ENCODE assay signal across 8 cellular contexts in genomic region chr1:192580351-192580962, GRCh38. TPM values are rescaled to one million over a fixed set of nuclear protein-coding genes. Genes with fewer than 3 reads are reported as not detected.
DNase-seq lines count a peak whose midpoint lies in the region; ATAC-seq and TF ChIP-seq lines count a peak whose summit lies in the region.

No MANE protein-coding gene starts in this region.

- POLR2A ChIA-PET in activated naive CD8-positive, alpha-beta T cell treated with anti-CD3 and anti-CD28 coated beads, Interleukin-2, amount 10 ng/mL, durations not matched to agents 7 days and 5 days (lab: Charles Lee) = no interaction called here

- peaks cover 29% of the 10 kb centered on the region for H3K36me3 Mint-ChIP-seq in activated CD4-positive, alpha-beta T cell treated with anti-CD3 and anti-CD28 coated beads, Interleukin-2, amount 10 ng/mL, durations not matched to agents 24 days and 14 days (ENCODE audit: low read depth)
- H3K36me3 Mint-ChIP-seq in activated naive CD8-positive, alpha-beta T cell treated with anti-CD3 and anti-CD28 coated beads, Interleukin-2, amount 10 ng/mL, durations not matched to agents 7 days and 5 days = peaks cover 11% of the 10 kb centered on the region
- no peaks in the 10 kb centered on the region for H3K36me3 Mint-ChIP-seq in type B pancreatic cell

- DNase-seq in activated CD4-positive, alpha-beta T cell treated with anti-CD3 and anti-CD28 coated beads, Interleukin-2, amount 10 ng/mL, durations not matched to agents 24 days and 14 days = peak; percentile 78
- no peak for DNase-seq in activated CD4-positive, alpha-beta T cell treated with anti-CD3 and anti-CD28 coated beads, Interleukin-2, amount 50 U/mL, for 48 hours
- DNase-seq in activated naive CD8-positive, alpha-beta T cell treated with anti-CD3 and anti-CD28 coated beads, Interleukin-2, amount 10 ng/mL, durations not matched to agents 7 days and 5 days = no peak
- DNase-seq in iPS-NIHi11 (ENCODE audit: low spot score) (peak; percentile 13), type B pancreatic cell (ENCODE audit: extremely low spot score, unreplicated experiment) (no peak), NCI-H128 (lab: John Stamatoyannopoulos, UW; ENCODE audit: unreplicated experiment) (no peak)

- peak overlapping the region; percentile 19 for H3K4me3 Mint-ChIP-seq in activated CD4-positive, alpha-beta T cell treated with anti-CD3 and anti-CD28 coated beads, Interleukin-2, amount 10 ng/mL, durations not matched to agents 24 days and 14 days
- no peak overlapping the region for H3K4me3 Mint-ChIP-seq in activated naive CD8-positive, alpha-beta T cell treated with anti-CD3 and anti-CD28 coated beads, Interleukin-2, amount 10 ng/mL, durations not matched to agents 7 days and 5 days
- no peak overlapping the region for H3K4me3 Mint-ChIP-seq in type B pancreatic cell

- peaks cover 37% of the 10 kb centered on the region for H3K4me1 Mint-ChIP-seq in activated CD4-positive, alpha-beta T cell treated with anti-CD3 and anti-CD28 coated beads, Interleukin-2, amount 10 ng/mL, durations not matched to agents 24 days and 14 days
- peaks cover 14% of the 10 kb centered on the region for H3K4me1 Mint-ChIP-seq in activated naive CD8-positive, alpha-beta T cell treated with anti-CD3 and anti-CD28 coated beads, Interleukin-2, amount 10 ng/mL, durations not matched to agents 7 days and 5 days
- peaks cover 11% of the 10 kb centered on the region for H3K4me1 Mint-ChIP-seq in type B pancreatic cell (ENCODE audit: unreplicated experiment)

- peak; percentile 67; the same call in 1 of the 2 replicates for TF ChIP-seq CTCF in LNCAP (IDR thresholded peaks at IDR 0.05)
- peak; percentile 27 for TF ChIP-seq CTCF in type B pancreatic cell (conservative IDR thresholded peaks at IDR 0.05)

- no peak overlapping the region for H3K27ac Mint-ChIP-seq in activated CD4-positive, alpha-beta T cell treated with anti-CD3 and anti-CD28 coated beads, Interleukin-2, amount 10 ng/mL, durations not matched to agents 24 days and 14 days
- H3K27ac Mint-ChIP-seq in activated naive CD8-positive, alpha-beta T cell treated with anti-CD3 and anti-CD28 coated beads, Interleukin-2, amount 10 ng/mL, durations not matched to agents 7 days and 5 days = no peak overlapping the region
- no peak overlapping the region for H3K27ac Mint-ChIP-seq in type B pancreatic cell

- H3K27me3 Mint-ChIP-seq in activated CD4-positive, alpha-beta T cell treated with anti-CD3 and anti-CD28 coated beads, Interleukin-2, amount 10 ng/mL, durations not matched to agents 24 days and 14 days = peaks cover 9% of the 10 kb centered on the region
- H3K27me3 Mint-ChIP-seq in activated naive CD8-positive, alpha-beta T cell treated with anti-CD3 and anti-CD28 coated beads, Interleukin-2, amount 10 ng/mL, durations not matched to agents 7 days and 5 days = peaks cover 11% of the 10 kb centered on the region
- no peaks in the 10 kb centered on the region for H3K27me3 Mint-ChIP-seq in type B pancreatic cell

- no peaks in the 10 kb centered on the region for H3K9me3 Mint-ChIP-seq in activated CD4-positive, alpha-beta T cell treated with anti-CD3 and anti-CD28 coated beads, Interleukin-2, amount 10 ng/mL, durations not matched to agents 24 days and 14 days
- no peaks in the 10 kb centered on the region for H3K9me3 Mint-ChIP-seq in activated naive CD8-positive, alpha-beta T cell treated with anti-CD3 and anti-CD28 coated beads, Interleukin-2, amount 10 ng/mL, durations not matched to agents 7 days and 5 days
- no peaks in the 10 kb centered on the region for H3K9me3 Mint-ChIP-seq in type B pancreatic cell

- peak; percentile 36 for ATAC-seq in GM21529 (IDR thresholded peaks at IDR 0.05; ENCODE audit: unreplicated experiment)
- ATAC-seq in activated naive CD8-positive, alpha-beta T cell treated with anti-CD3 and anti-CD28 coated beads, Interleukin-2, amount 10 ng/mL, durations not matched to agents 7 days and 5 days (ENCODE audit: low read depth) = peak; percentile 25

- intact Hi-C loops in activated CD4-positive, alpha-beta T cell treated with anti-CD3 and anti-CD28 coated beads, Interleukin-2, amount 10 ng/mL, durations not matched to agents 24 days and 14 days (cut with micrococcal nuclease) = loop anchor here (1.0 to 2.0 kb wide), 3 partner anchors 28 to 103 kb away; no protein-coding TSS in a partner anchor

RNA-seq across cellular contexts. Expression of gene RGS1, which starts 4.9 kb away (rescaled TPM):
- 5.1 and 6.4 TPM in 2 replicates for total RNA-seq in activated CD4-positive, alpha-beta T cell treated with anti-CD3 and anti-CD28 coated beads, Interleukin-2, amount 10 ng/mL, durations not matched to agents 24 days and 14 days
- total RNA-seq in activated naive CD8-positive, alpha-beta T cell treated with anti-CD3 and anti-CD28 coated beads, Interleukin-2, amount 10 ng/mL, durations not matched to agents 7 days and 5 days = 10 to 100 TPM; 10.1 to 15.3 TPM
- 1.1 and 1.2 TPM in 2 replicates for total RNA-seq in type B pancreatic cell (ENCODE audit: low replicate concordance)

RNA-seq across cellular contexts. Expression of gene RGS13, which starts 55.5 kb away (rescaled TPM):
- total RNA-seq in activated CD4-positive, alpha-beta T cell treated with anti-CD3 and anti-CD28 coated beads, Interleukin-2, amount 10 ng/mL, durations not matched to agents 24 days and 14 days = not detected in 2 replicates
- total RNA-seq in activated naive CD8-positive, alpha-beta T cell treated with anti-CD3 and anti-CD28 coated beads, Interleukin-2, amount 10 ng/mL, durations not matched to agents 7 days and 5 days = under 1 TPM in 1 of 2 experiments, not detected in 1; 0.08 TPM
- total RNA-seq in type B pancreatic cell (ENCODE audit: low replicate concordance) = 0.19 TPM in 1 of 2 replicates, not detected in the other

Comparison
In these comparisons a context has a peak if more than half of its experiments do, and no peak if none do; other contexts are left out.
1. DNase-seq: peak in activated CD4-positive, alpha-beta T cell treated with anti-CD3 and anti-CD28 coated beads, Interleukin-2, amount 10 ng/mL, durations not matched to agents 24 days and 14 days (single experiment) and iPS-NIHi11 (single experiment); none in activated CD4-positive, alpha-beta T cell treated with anti-CD3 and anti-CD28 coated beads, Interleukin-2, amount 50 U/mL, for 48 hours (0 of 2), activated naive CD8-positive, alpha-beta T cell treated with anti-CD3 and anti-CD28 coated beads, Interleukin-2, amount 10 ng/mL, durations not matched to agents 7 days and 5 days (single experiment), type B pancreatic cell (single experiment) and NCI-H128 (single experiment).